In the genomic region with DNA sequence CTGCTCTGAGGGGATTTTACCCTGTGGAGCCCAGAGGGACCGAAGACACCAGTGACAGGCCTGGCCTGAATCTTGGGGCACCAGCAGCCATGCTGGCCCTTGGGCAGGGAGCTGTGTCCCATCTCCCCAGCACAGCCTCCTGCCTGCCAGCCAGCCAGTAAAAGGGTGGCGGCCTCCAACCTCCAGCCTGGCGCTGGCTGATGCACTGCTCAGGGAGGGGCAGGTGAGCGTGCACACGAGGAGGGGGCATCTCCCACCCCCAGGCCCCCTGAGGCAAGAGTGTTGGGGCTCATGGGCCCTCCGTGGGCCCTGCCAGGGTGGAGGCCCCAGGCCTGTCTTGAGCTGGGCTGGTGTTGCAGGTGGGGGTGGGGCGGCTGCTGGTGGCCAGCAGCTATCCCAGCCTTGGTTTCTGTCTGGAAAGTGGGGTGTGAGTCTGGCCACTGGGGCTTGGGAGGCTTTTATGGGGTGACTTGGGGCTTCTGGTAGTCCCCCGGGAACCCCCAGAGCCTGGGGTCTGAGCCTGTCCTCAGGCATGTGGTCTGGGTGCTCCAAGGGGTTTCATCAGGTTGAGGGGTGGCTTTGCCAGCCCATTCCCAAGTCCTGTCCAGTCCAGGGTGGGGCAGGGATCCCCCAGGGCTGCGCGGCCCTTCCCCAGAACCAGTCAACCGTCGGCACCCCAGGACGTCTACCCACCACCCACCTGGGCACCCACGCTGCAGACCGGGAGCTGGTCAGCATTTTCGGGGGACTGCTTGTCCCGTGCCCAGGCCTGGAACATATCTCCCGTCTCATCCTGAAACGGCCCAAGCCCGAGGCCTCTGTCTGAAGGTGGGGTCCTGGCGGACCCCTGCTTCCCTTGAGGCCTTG, we compare ENCODE assay signal across 15 cellular contexts. TPM values are rescaled to one million over a fixed set of nuclear protein-coding genes. Genes with fewer than 3 reads are reported as not detected.
A peak's percentile ranks its signal among the peaks of the same experiment; 100 is the strongest.
DNase-seq lines count a peak whose midpoint lies in the region; ATAC-seq, FAIRE-seq and TF ChIP-seq lines count a peak whose summit lies in the region.
"Had no signal": no experiment of that assay in that cellular context is flagged by ENCODE, and none has a peak within 500 bp of the region (broad histone marks: within the 10 kb centered on the region; RNA-seq: fewer than 3 reads in every experiment).

No MANE protein-coding gene starts in this region.

- no peak for TF ChIP-seq EP300 in HepG2 (IDR thresholded peaks at IDR 0.05; ENCODE audit: low read depth in 2 of 2, low read length in 2 of 2)
- TF ChIP-seq EP300 in HepG2 (CRISPR knock-in tag; IDR thresholded peaks at IDR 0.05; ENCODE audit: borderline replicate concordance), result no peak

- H3K9me3 ChIP-seq in HepG2 (ENCODE audit: low read length), result no peaks in the 10 kb centered on the region
- no peaks in the 10 kb centered on the region for H3K9me3 ChIP-seq in right lobe of liver
- H3K9me3 ChIP-seq in adipocyte (ENCODE audit: control insufficient read depth, low read length), result no peaks in the 10 kb centered on the region
- no peaks in the 10 kb centered on the region for H3K9me3 ChIP-seq in mucosa of descending colon
- H3K9me3 ChIP-seq: vagina had no signal

- no peak for FAIRE-seq in HepG2 (lab: Jason Lieb, UNC)

- WGBS in HepG2 (ENCODE audit: low lambda C conversion rate), result 90% methylated on average over 9 of the region's 21 CpGs
- WGBS in right lobe of liver (ENCODE audit: insufficient coverage, low coverage, low lambda C conversion rate, missing lambda C conversion rate), result no CpG with 5 or more reads among the region's 21 CpGs

- CTCF ChIA-PET in HepG2 (lab: Yijun Ruan, JAX; ENCODE audit: low intra/inter-chr PET ratio, low total read pairs), result no interaction called here

- intact Hi-C loops in HepG2 (cut with micrococcal nuclease; ENCODE audit: unreplicated experiment), result no loop called here
- intact Hi-C loops in right lobe of liver (cut with DNase I), result no loop called here
- intact Hi-C loops in mucosa of descending colon (cut with DNase I, micrococcal nuclease), result no loop called here

- no peak overlapping the region for H2AFZ ChIP-seq in HepG2 (ENCODE audit: low read length)

- H3K4me1 ChIP-seq in HepG2 (ENCODE audit: insufficient read depth, low read length) (no peaks in the 10 kb centered on the region), right lobe of liver (no peaks in the 10 kb centered on the region), adipocyte (ENCODE audit: control insufficient read depth, insufficient read depth, low read length) (peaks cover 10% of the 10 kb centered on the region), mucosa of descending colon (ENCODE audit: low read depth) (peaks cover 7% of the 10 kb centered on the region)

- H4K20me1 ChIP-seq in HepG2 (ENCODE audit: insufficient read depth, low read length), result no peaks in the 10 kb centered on the region; the same call in 1 of the 2 replicates

- H3K36me3 ChIP-seq in HepG2 (replicated peaks in 1 of 2; ENCODE audit: control insufficient read depth in 1 of 2, insufficient read depth in 2 of 2, low read length in 2 of 2) (peaks cover 0 to 3% of the 10 kb centered on the region in 2 experiments; a peak in 2 of 5 replicates), right lobe of liver (no peaks in the 10 kb centered on the region), adipocyte (ENCODE audit: control insufficient read depth, insufficient read depth, low read length, severe bottlenecking) (peaks cover 12% of the 10 kb centered on the region), mucosa of descending colon (ENCODE audit: low read depth) (no peaks in the 10 kb centered on the region)

- no peaks in the 10 kb centered on the region for H3K27me3 ChIP-seq in HepG2 (ENCODE audit: control insufficient read depth in 1 of 2, insufficient read depth in 2 of 2, low read length in 2 of 2)
- no peaks in the 10 kb centered on the region for H3K27me3 ChIP-seq in right lobe of liver
- no peaks in the 10 kb centered on the region for H3K27me3 ChIP-seq in adipocyte (replicated peaks; ENCODE audit: control insufficient read depth, insufficient read depth, low read length)
- H3K27me3 ChIP-seq: vagina had no signal

- POLR2A ChIA-PET in HepG2 (lab: Yijun Ruan, JAX), result interaction anchor here (1.1 kb wide), 1 partner anchor 16 kb away, joined by 3 read pairs; no protein-coding TSS in a partner anchor

- TF ChIP-seq POLR2A in HepG2 (IDR thresholded peaks at IDR 0.05; ENCODE audit: insufficient read depth in 1 of 2, low read depth in 2 of 2, low read length in 2 of 2), result 0 out of 4 replicates have a peak, but pooled peaks of 1 of the 2 experiments have one; percentile 13
- TF ChIP-seq POLR2A in right lobe of liver (IDR thresholded peaks at IDR 0.05), result no peak

- BruUV-seq in HepG2 (replicated peaks; lab: Mats Ljungman, UMichigan), result no TSS peak

- no peaks in the 10 kb centered on the region for H3K79me2 ChIP-seq in HepG2 (ENCODE audit: insufficient read depth, low read length)

- TF ChIP-seq RAD21 in HepG2 (CRISPR knock-in tag; IDR thresholded peaks at IDR 0.05), result no peak

- DNase-seq in HepG2 (ENCODE audit: low spot score) (no peak), right lobe of liver (no peak), adipocyte (ENCODE audit: low read depth) (no peak), mucosa of descending colon (no peak), T-helper 1 cell (no peak), NCI-H345 (lab: John Stamatoyannopoulos, UW) (no peak), OCI-M1 (lab: John Stamatoyannopoulos, UW) (no peak), ureter (ENCODE audit: low spot score) (no peak)
- DNase-seq: activated CD4-positive, CD25-positive, alpha-beta regulatory T cell treated with anti-CD3 and anti-CD28 coated beads, Interleukin-2, amount 50 U/mL, for 72 hours; activated CD8-positive, alpha-beta memory T cell treated with anti-CD3 and anti-CD28 coated beads, Interleukin-2, amount 10 ng/mL, durations not matched to agents 7 days and 5 days; activated effector memory CD4-positive, alpha-beta T cell treated with Interleukin-2 at 50 U/mL for 16 hours; SIG-M5; stimulated activated CD4-positive, alpha-beta T cell treated with anti-CD3 and anti-CD28 coated beads, Interleukin-1b, Interleukin-23, amount 100 ng/mL, for 48 hours had no signal

- H3K9ac ChIP-seq in HepG2 (ENCODE audit: insufficient read depth, low read depth, low read length), result no peak overlapping the region
- peak overlapping the region; percentile 66 for H3K9ac ChIP-seq in adipocyte (ENCODE audit: low read length)

- H3K4me3 ChIP-seq in HepG2 (replicated peaks in 1 of 3; ENCODE audit: insufficient read depth in 1 of 3, low read depth in 2 of 3, low read length in 3 of 3), result no peak overlapping the region
- H3K4me3 ChIP-seq in right lobe of liver, result no peak overlapping the region
- peak overlapping the region; percentile 52 for H3K4me3 ChIP-seq in adipocyte (ENCODE audit: low read length)
- no peak overlapping the region for H3K4me3 ChIP-seq in mucosa of descending colon

- no peak for TF ChIP-seq CTCF in HepG2 (CRISPR knock-in tag; IDR thresholded peaks at IDR 0.05)
- TF ChIP-seq CTCF in right lobe of liver (IDR thresholded peaks at IDR 0.05), result no peak
- TF ChIP-seq CTCF in mucosa of descending colon (IDR thresholded peaks at IDR 0.05), result no peak

- no peak for ATAC-seq in HepG2
- no peak for ATAC-seq in right lobe of liver
- peak; percentile 4 for ATAC-seq in mucosa of descending colon
- ATAC-seq: activated CD8-positive, alpha-beta memory T cell treated with anti-CD3 and anti-CD28 coated beads, Interleukin-2, amount 10 ng/mL, durations not matched to agents 7 days and 5 days had no signal

- H3K4me2 ChIP-seq in HepG2 (ENCODE audit: low read depth, low read length), result no peak overlapping the region

- no peak overlapping the region for H3K27ac ChIP-seq in HepG2 (ENCODE audit: extremely low read length, insufficient read depth, low read length)
- no peak overlapping the region for H3K27ac ChIP-seq in right lobe of liver
- H3K27ac ChIP-seq: vagina had no signal

- in situ Hi-C loops in HepG2 (cut with HindIII; ENCODE audit: extremely low pct_ligation_motif_present, low pct_unique_long_range_greater_than_20kb), result no loop called here

RNA-seq across cellular contexts. Expression of gene TSPAN4, which starts 17.8 kb away (rescaled TPM):
- total RNA-seq in HepG2 (2016; rRNA removed; fragmentation: Illumina TruSeq; extraction: Trizol) (13.2 and 31.7 TPM in 2 replicates), right lobe of liver (10 to 100 TPM; 14.9 to 80.6 (median 30.5) TPM), mucosa of descending colon (10 to 100 TPM in 2 of 3 donors, 1 to 10 TPM in 1; 9.2 to 42.4 (median 24.7) TPM), ureter (47.2 TPM)
- total RNA-seq in HepG2 (2016; cell fraction: cytosol; rRNA removed; fragmentation: Illumina TruSeq; extraction: Trizol; ENCODE audit: low read depth), result 8.9 and 10.0 TPM in 2 replicates
- total RNA-seq in HepG2 (2016; cell fraction: insoluble cytoplasmic fraction; rRNA removed; fragmentation: Illumina TruSeq; extraction: Trizol), result 12.0 and 31.8 TPM in 2 replicates
- 11.0 and 13.5 TPM in 2 replicates for total RNA-seq in HepG2 (2016; cell fraction: membrane; rRNA removed; fragmentation: Illumina TruSeq; extraction: Trizol)
- total RNA-seq in HepG2 (2016; cell fraction: nucleus; rRNA removed; fragmentation: Illumina TruSeq; extraction: Trizol), result 26.1 and 32.6 TPM in 2 replicates
- 68.3 and 88.5 TPM in 2 replicates for polyA plus RNA-seq in HepG2 (2011; rRNA removed)
- 60.2 and 113 TPM in 2 replicates for polyA plus RNA-seq in HepG2 (2011; cell fraction: cytosol; rRNA removed)
- 232 and 327 TPM in 2 replicates for polyA plus RNA-seq in HepG2 (2011; cell fraction: nucleus; rRNA removed)
- polyA plus RNA-seq in HepG2 (2012), result 22.7 and 28.5 TPM in 2 replicates
- polyA plus RNA-seq in HepG2 (2016; cell fraction: cytosol; fragmentation: Illumina TruSeq; extraction: Trizol; ENCODE audit: low read depth), result 10.4 TPM in 2 replicates
- 11.8 and 12.7 TPM in 2 replicates for polyA plus RNA-seq in HepG2 (2016; cell fraction: insoluble cytoplasmic fraction; fragmentation: Illumina TruSeq; extraction: Trizol; ENCODE audit: low read depth)
- polyA plus RNA-seq in HepG2 (2016; cell fraction: membrane; fragmentation: Illumina TruSeq; extraction: Trizol; ENCODE audit: low read depth), result 8.5 and 12.0 TPM in 2 replicates
- polyA plus RNA-seq in HepG2 (2016; cell fraction: nucleus; fragmentation: Illumina TruSeq; extraction: Trizol; ENCODE audit: insufficient read depth, low read depth), result 59.4 and 62.8 TPM in 2 replicates
- polyA minus RNA-seq in HepG2 (2011; rRNA and poly(A)+ RNA removed; ENCODE audit: low replicate concordance), result 59.6 and 124 TPM in 2 replicates
- polyA minus RNA-seq in HepG2 (2011; cell fraction: cytosol; rRNA and poly(A)+ RNA removed), result 24.9 and 25.9 TPM in 2 replicates
- 16.4 and 16.9 TPM in 2 replicates for polyA minus RNA-seq in HepG2 (2011; cell fraction: nucleus; rRNA and poly(A)+ RNA removed)

RNA-seq across cellular contexts. Expression of gene POLR2L, which starts 18.1 kb away (rescaled TPM):
- total RNA-seq in HepG2 (2016; rRNA removed; fragmentation: Illumina TruSeq; extraction: Trizol), result 114 and 146 TPM in 2 replicates
- 37.0 and 48.5 TPM in 2 replicates for total RNA-seq in HepG2 (2016; cell fraction: cytosol; rRNA removed; fragmentation: Illumina TruSeq; extraction: Trizol; ENCODE audit: low read depth)
- total RNA-seq in HepG2 (2016; cell fraction: insoluble cytoplasmic fraction; rRNA removed; fragmentation: Illumina TruSeq; extraction: Trizol), result 113 and 136 TPM in 2 replicates
- 68.6 and 79.8 TPM in 2 replicates for total RNA-seq in HepG2 (2016; cell fraction: membrane; rRNA removed; fragmentation: Illumina TruSeq; extraction: Trizol)
- 34.9 and 39.5 TPM in 2 replicates for total RNA-seq in HepG2 (2016; cell fraction: nucleus; rRNA removed; fragmentation: Illumina TruSeq; extraction: Trizol)
- polyA plus RNA-seq in HepG2 (2011; rRNA removed), result 104 and 115 TPM in 2 replicates
- polyA plus RNA-seq in HepG2 (2011; cell fraction: cytosol; rRNA removed), result 35.1 and 78.0 TPM in 2 replicates
- 44.7 and 47.4 TPM in 2 replicates for polyA plus RNA-seq in HepG2 (2011; cell fraction: nucleus; rRNA removed)
- 57.4 and 93.8 TPM in 2 replicates for polyA plus RNA-seq in HepG2 (2012)
- 58.6 and 89.5 TPM in 2 replicates for polyA plus RNA-seq in HepG2 (2016; cell fraction: cytosol; fragmentation: Illumina TruSeq; extraction: Trizol; ENCODE audit: low read depth)
- polyA plus RNA-seq in HepG2 (2016; cell fraction: insoluble cytoplasmic fraction; fragmentation: Illumina TruSeq; extraction: Trizol; ENCODE audit: low read depth), result 221 and 225 TPM in 2 replicates
- polyA plus RNA-seq in HepG2 (2016; cell fraction: membrane; fragmentation: Illumina TruSeq; extraction: Trizol; ENCODE audit: low read depth), result 90.2 and 102 TPM in 2 replicates
- 84.0 and 90.2 TPM in 2 replicates for polyA plus RNA-seq in HepG2 (2016; cell fraction: nucleus; fragmentation: Illumina TruSeq; extraction: Trizol; ENCODE audit: insufficient read depth, low read depth)
- polyA minus RNA-seq in HepG2 (2011; rRNA and poly(A)+ RNA removed; ENCODE audit: low replicate concordance), result 129 and 143 TPM in 2 replicates
- 35.6 and 37.0 TPM in 2 replicates for polyA minus RNA-seq in HepG2 (2011; cell fraction: cytosol; rRNA and poly(A)+ RNA removed)
- 27.3 and 33.1 TPM in 2 replicates for polyA minus RNA-seq in HepG2 (2011; cell fraction: nucleus; rRNA and poly(A)+ RNA removed)
- total RNA-seq in right lobe of liver, result 10 to 100 TPM; 34.5 to 88.1 (median 72.9) TPM
- 10 to 100 TPM; 67.1 to 86.8 (median 82.1) TPM for total RNA-seq in mucosa of descending colon
- 112 TPM for total RNA-seq in ureter

RNA-seq across cellular contexts. Expression of gene CD151, which starts 27.7 kb away (rescaled TPM):
- total RNA-seq in HepG2 (2016; rRNA removed; fragmentation: Illumina TruSeq; extraction: Trizol) (54.0 and 125 TPM in 2 replicates), right lobe of liver (100 to 1,000 TPM in 5 of 6 experiments, 10 to 100 TPM in 1; 70.8 to 156 (median 135) TPM), mucosa of descending colon (100 to 1,000 TPM; 364 to 415 (median 378) TPM), ureter (241 TPM)
- total RNA-seq in HepG2 (2016; cell fraction: cytosol; rRNA removed; fragmentation: Illumina TruSeq; extraction: Trizol; ENCODE audit: low read depth), result 31.5 and 37.4 TPM in 2 replicates
- total RNA-seq in HepG2 (2016; cell fraction: insoluble cytoplasmic fraction; rRNA removed; fragmentation: Illumina TruSeq; extraction: Trizol), result 60.0 and 126 TPM in 2 replicates
- 34.7 and 43.1 TPM in 2 replicates for total RNA-seq in HepG2 (2016; cell fraction: membrane; rRNA removed; fragmentation: Illumina TruSeq; extraction: Trizol)
- total RNA-seq in HepG2 (2016; cell fraction: nucleus; rRNA removed; fragmentation: Illumina TruSeq; extraction: Trizol), result 93.4 and 110 TPM in 2 replicates
- 197 and 287 TPM in 2 replicates for polyA plus RNA-seq in HepG2 (2011; rRNA removed)
- 200 and 252 TPM in 2 replicates for polyA plus RNA-seq in HepG2 (2011; cell fraction: cytosol; rRNA removed)
- polyA plus RNA-seq in HepG2 (2011; cell fraction: nucleus; rRNA removed), result 375 and 396 TPM in 2 replicates
- polyA plus RNA-seq in HepG2 (2012), result 93.8 and 141 TPM in 2 replicates
- 36.4 and 45.9 TPM in 2 replicates for polyA plus RNA-seq in HepG2 (2016; cell fraction: cytosol; fragmentation: Illumina TruSeq; extraction: Trizol; ENCODE audit: low read depth)
- 54.8 and 63.7 TPM in 2 replicates for polyA plus RNA-seq in HepG2 (2016; cell fraction: insoluble cytoplasmic fraction; fragmentation: Illumina TruSeq; extraction: Trizol; ENCODE audit: low read depth)
- polyA plus RNA-seq in HepG2 (2016; cell fraction: membrane; fragmentation: Illumina TruSeq; extraction: Trizol; ENCODE audit: low read depth), result 41.9 and 45.5 TPM in 2 replicates
- polyA plus RNA-seq in HepG2 (2016; cell fraction: nucleus; fragmentation: Illumina TruSeq; extraction: Trizol; ENCODE audit: insufficient read depth, low read depth), result 208 and 218 TPM in 2 replicates
- 312 and 492 TPM in 2 replicates for polyA minus RNA-seq in HepG2 (2011; rRNA and poly(A)+ RNA removed; ENCODE audit: low replicate concordance)
- polyA minus RNA-seq in HepG2 (2011; cell fraction: cytosol; rRNA and poly(A)+ RNA removed), result 90.0 and 90.8 TPM in 2 replicates
- polyA minus RNA-seq in HepG2 (2011; cell fraction: nucleus; rRNA and poly(A)+ RNA removed), result 60.9 and 80.8 TPM in 2 replicates

RNA-seq across cellular contexts. Expression of gene CRACR2B, which starts 32.8 kb away (rescaled TPM):
- total RNA-seq in HepG2 (2016; rRNA removed; fragmentation: Illumina TruSeq; extraction: Trizol) (8.9 and 14.9 TPM in 2 replicates), right lobe of liver (1 to 10 TPM; 2.2 to 4.0 (median 3.1) TPM), mucosa of descending colon (100 to 1,000 TPM in 2 of 3 donors, 10 to 100 TPM in 1; 43.5 to 137 (median 129) TPM), ureter (45.8 TPM)
- total RNA-seq in HepG2 (2016; cell fraction: cytosol; rRNA removed; fragmentation: Illumina TruSeq; extraction: Trizol; ENCODE audit: low read depth), result 5.5 and 5.9 TPM in 2 replicates
- 8.5 and 12.6 TPM in 2 replicates for total RNA-seq in HepG2 (2016; cell fraction: insoluble cytoplasmic fraction; rRNA removed; fragmentation: Illumina TruSeq; extraction: Trizol)
- total RNA-seq in HepG2 (2016; cell fraction: membrane; rRNA removed; fragmentation: Illumina TruSeq; extraction: Trizol), result 6.6 and 10.0 TPM in 2 replicates
- total RNA-seq in HepG2 (2016; cell fraction: nucleus; rRNA removed; fragmentation: Illumina TruSeq; extraction: Trizol), result 10.8 and 16.7 TPM in 2 replicates
- polyA plus RNA-seq in HepG2 (2011; rRNA removed), result 21.0 and 27.7 TPM in 2 replicates
- polyA plus RNA-seq in HepG2 (2011; cell fraction: cytosol; rRNA removed), result 9.8 and 16.5 TPM in 2 replicates
- polyA plus RNA-seq in HepG2 (2011; cell fraction: nucleus; rRNA removed), result 278 and 343 TPM in 2 replicates
- 10.5 and 14.8 TPM in 2 replicates for polyA plus RNA-seq in HepG2 (2012)
- 8.3 and 10.9 TPM in 2 replicates for polyA plus RNA-seq in HepG2 (2016; cell fraction: cytosol; fragmentation: Illumina TruSeq; extraction: Trizol; ENCODE audit: low read depth)
- polyA plus RNA-seq in HepG2 (2016; cell fraction: insoluble cytoplasmic fraction; fragmentation: Illumina TruSeq; extraction: Trizol; ENCODE audit: low read depth), result 14.8 and 17.4 TPM in 2 replicates
- polyA plus RNA-seq in HepG2 (2016; cell fraction: membrane; fragmentation: Illumina TruSeq; extraction: Trizol; ENCODE audit: low read depth), result 11.2 and 14.5 TPM in 2 replicates
- polyA plus RNA-seq in HepG2 (2016; cell fraction: nucleus; fragmentation: Illumina TruSeq; extraction: Trizol; ENCODE audit: insufficient read depth, low read depth), result 48.6 and 55.2 TPM in 2 replicates
- 3.4 and 13.9 TPM in 2 replicates for polyA minus RNA-seq in HepG2 (2011; rRNA and poly(A)+ RNA removed; ENCODE audit: low replicate concordance)
- 7.5 and 8.4 TPM in 2 replicates for polyA minus RNA-seq in HepG2 (2011; cell fraction: cytosol; rRNA and poly(A)+ RNA removed)
- polyA minus RNA-seq in HepG2 (2011; cell fraction: nucleus; rRNA and poly(A)+ RNA removed), result 22.7 and 23.2 TPM in 2 replicates
- total RNA-seq: HT1080 had no signal

RNA-seq across cellular contexts. Expression of gene PNPLA2, which starts 41.8 kb away (rescaled TPM):
- 4.8 and 10.5 TPM in 2 replicates for total RNA-seq in HepG2 (2016; rRNA removed; fragmentation: Illumina TruSeq; extraction: Trizol)
- 3.8 and 4.1 TPM in 2 replicates for total RNA-seq in HepG2 (2016; cell fraction: cytosol; rRNA removed; fragmentation: Illumina TruSeq; extraction: Trizol; ENCODE audit: low read depth)
- total RNA-seq in HepG2 (2016; cell fraction: insoluble cytoplasmic fraction; rRNA removed; fragmentation: Illumina TruSeq; extraction: Trizol), result 4.0 and 11.4 TPM in 2 replicates
- total RNA-seq in HepG2 (2016; cell fraction: membrane; rRNA removed; fragmentation: Illumina TruSeq; extraction: Trizol), result 4.4 and 5.4 TPM in 2 replicates
- total RNA-seq in HepG2 (2016; cell fraction: nucleus; rRNA removed; fragmentation: Illumina TruSeq; extraction: Trizol), result 17.2 and 23.5 TPM in 2 replicates
- polyA plus RNA-seq in HepG2 (2011; rRNA removed), result 43.2 and 58.1 TPM in 2 replicates
- polyA plus RNA-seq in HepG2 (2011; cell fraction: cytosol; rRNA removed), result 7.3 and 12.8 TPM in 2 replicates
- polyA plus RNA-seq in HepG2 (2011; cell fraction: nucleus; rRNA removed), result 830 and 954 TPM in 2 replicates
- 70.1 and 82.8 TPM in 2 replicates for polyA plus RNA-seq in HepG2 (2012)
- 4.8 and 6.6 TPM in 2 replicates for polyA plus RNA-seq in HepG2 (2016; cell fraction: cytosol; fragmentation: Illumina TruSeq; extraction: Trizol; ENCODE audit: low read depth)
- polyA plus RNA-seq in HepG2 (2016; cell fraction: insoluble cytoplasmic fraction; fragmentation: Illumina TruSeq; extraction: Trizol; ENCODE audit: low read depth), result 14.6 and 20.2 TPM in 2 replicates
- polyA plus RNA-seq in HepG2 (2016; cell fraction: membrane; fragmentation: Illumina TruSeq; extraction: Trizol; ENCODE audit: low read depth), result 7.5 and 10.2 TPM in 2 replicates
- polyA plus RNA-seq in HepG2 (2016; cell fraction: nucleus; fragmentation: Illumina TruSeq; extraction: Trizol; ENCODE audit: insufficient read depth, low read depth), result 77.9 and 79.1 TPM in 2 replicates
- 60.4 and 150 TPM in 2 replicates for polyA minus RNA-seq in HepG2 (2011; rRNA and poly(A)+ RNA removed; ENCODE audit: low replicate concordance)
- polyA minus RNA-seq in HepG2 (2011; cell fraction: cytosol; rRNA and poly(A)+ RNA removed), result 24.0 and 31.5 TPM in 2 replicates
- 135 and 151 TPM in 2 replicates for polyA minus RNA-seq in HepG2 (2011; cell fraction: nucleus; rRNA and poly(A)+ RNA removed)
- total RNA-seq in right lobe of liver, result 10 to 100 TPM; 33.2 to 97.1 (median 69.6) TPM
- total RNA-seq in mucosa of descending colon, result 100 to 1,000 TPM; 138 to 253 (median 167) TPM
- 118 TPM for total RNA-seq in ureter
